Comparison of ENCODE assay signal across 2 cellular contexts in the genomic region with DNA sequence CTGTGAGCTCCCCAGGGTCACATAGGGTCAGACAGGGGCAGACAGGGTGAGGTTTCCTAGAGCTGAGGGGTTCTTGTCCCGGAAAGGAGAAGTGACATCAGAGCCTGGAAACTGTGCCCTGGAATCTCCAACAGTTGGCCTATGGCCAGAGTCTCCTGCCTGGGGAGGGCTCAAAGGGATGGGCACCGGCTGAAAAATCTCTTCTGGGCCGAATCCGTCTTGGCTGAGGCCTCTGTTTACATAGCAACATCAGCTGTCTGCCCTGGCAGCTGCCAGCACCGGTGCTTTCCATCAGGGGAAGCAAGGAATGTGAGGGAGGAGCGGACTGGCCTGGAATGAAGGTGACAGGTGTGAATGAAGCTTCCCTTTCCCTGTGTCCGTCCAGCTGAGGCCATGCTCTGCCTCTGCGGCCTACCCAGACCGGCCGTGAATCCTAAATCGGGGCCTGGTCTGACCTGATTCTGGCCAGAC.
TF ChIP-seq lines count a peak whose summit lies in the region.

No MANE protein-coding gene starts in this region.

TF ChIP-seq in A549, 52 proteins besides CTCF, POLR2A, EP300 and RAD21 (continued from another document):
- TF ChIP-seq, protein P1, sequence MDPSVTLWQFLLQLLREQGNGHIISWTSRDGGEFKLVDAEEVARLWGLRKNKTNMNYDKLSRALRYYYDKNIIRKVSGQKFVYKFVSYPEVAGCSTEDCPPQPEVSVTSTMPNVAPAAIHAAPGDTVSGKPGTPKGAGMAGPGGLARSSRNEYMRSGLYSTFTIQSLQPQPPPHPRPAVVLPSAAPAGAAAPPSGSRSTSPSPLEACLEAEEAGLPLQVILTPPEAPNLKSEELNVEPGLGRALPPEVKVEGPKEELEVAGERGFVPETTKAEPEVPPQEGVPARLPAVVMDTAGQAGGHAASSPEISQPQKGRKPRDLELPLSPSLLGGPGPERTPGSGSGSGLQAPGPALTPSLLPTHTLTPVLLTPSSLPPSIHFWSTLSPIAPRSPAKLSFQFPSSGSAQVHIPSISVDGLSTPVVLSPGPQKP (IDR thresholded peaks at IDR 0.05; ENCODE audit: low read depth, low read length): no peak
- TF ChIP-seq RFX5 (IDR thresholded peaks at IDR 0.05) (no peak), KDM1A (IDR thresholded peaks at IDR 0.05; ENCODE audit: low read depth) (no peak), CBX8 (IDR thresholded peaks at IDR 0.05) (no peak), RNF2 (IDR thresholded peaks at IDR 0.05; ENCODE audit: borderline replicate concordance, low read depth) (no peak), FOSL2 (IDR thresholded peaks at IDR 0.05) (no peak), FOSL2 (CRISPR knock-in tag; IDR thresholded peaks at IDR 0.05) (no peak), FOXS1 (CRISPR knock-in tag; IDR thresholded peaks at IDR 0.05) (no peak), NR3C1 (IDR thresholded peaks at IDR 0.05) (no peak)
- TF ChIP-seq, protein P2, sequence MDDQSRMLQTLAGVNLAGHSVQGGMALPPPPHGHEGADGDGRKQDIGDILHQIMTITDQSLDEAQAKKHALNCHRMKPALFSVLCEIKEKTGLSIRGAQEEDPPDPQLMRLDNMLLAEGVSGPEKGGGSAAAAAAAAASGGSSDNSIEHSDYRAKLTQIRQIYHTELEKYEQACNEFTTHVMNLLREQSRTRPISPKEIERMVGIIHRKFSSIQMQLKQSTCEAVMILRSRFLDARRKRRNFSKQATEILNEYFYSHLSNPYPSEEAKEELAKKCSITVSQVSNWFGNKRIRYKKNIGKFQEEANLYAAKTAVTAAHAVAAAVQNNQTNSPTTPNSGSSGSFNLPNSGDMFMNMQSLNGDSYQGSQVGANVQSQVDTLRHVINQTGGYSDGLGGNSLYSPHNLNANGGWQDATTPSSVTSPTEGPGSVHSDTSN (IDR thresholded peaks at IDR 0.05): no peak
- TF ChIP-seq, protein P3, sequence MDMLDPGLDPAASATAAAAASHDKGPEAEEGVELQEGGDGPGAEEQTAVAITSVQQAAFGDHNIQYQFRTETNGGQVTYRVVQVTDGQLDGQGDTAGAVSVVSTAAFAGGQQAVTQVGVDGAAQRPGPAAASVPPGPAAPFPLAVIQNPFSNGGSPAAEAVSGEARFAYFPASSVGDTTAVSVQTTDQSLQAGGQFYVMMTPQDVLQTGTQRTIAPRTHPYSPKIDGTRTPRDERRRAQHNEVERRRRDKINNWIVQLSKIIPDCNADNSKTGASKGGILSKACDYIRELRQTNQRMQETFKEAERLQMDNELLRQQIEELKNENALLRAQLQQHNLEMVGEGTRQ (IDR thresholded peaks at IDR 0.05): no peak

TF ChIP-seq in liver, 16 proteins besides CTCF, POLR2A, EP300 and RAD21 (continued from another document):
- TF ChIP-seq, protein P4, sequence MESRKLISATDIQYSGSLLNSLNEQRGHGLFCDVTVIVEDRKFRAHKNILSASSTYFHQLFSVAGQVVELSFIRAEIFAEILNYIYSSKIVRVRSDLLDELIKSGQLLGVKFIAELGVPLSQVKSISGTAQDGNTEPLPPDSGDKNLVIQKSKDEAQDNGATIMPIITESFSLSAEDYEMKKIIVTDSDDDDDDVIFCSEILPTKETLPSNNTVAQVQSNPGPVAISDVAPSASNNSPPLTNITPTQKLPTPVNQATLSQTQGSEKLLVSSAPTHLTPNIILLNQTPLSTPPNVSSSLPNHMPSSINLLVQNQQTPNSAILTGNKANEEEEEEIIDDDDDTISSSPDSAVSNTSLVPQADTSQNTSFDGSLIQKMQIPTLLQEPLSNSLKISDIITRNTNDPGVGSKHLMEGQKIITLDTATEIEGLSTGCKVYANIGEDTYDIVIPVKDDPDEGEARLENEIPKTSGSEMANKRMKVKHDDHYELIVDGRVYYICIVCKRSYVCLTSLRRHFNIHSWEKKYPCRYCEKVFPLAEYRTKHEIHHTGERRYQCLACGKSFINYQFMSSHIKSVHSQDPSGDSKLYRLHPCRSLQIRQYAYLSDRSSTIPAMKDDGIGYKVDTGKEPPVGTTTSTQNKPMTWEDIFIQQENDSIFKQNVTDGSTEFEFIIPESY (IDR thresholded peaks at IDR 0.05): no peak
- TF ChIP-seq SP1 (IDR thresholded peaks at IDR 0.05) (no peak), FOXA2 (IDR thresholded peaks at IDR 0.05) (peak; percentile 13)
TF ChIP-seq in liver: peak in this region for 1.
